In genomic region chrX:86047174-86047991, GRCh38 we compare ENCODE assay signal across 8 cellular contexts. TPM values are rescaled to one million over a fixed set of nuclear protein-coding genes. Genes with fewer than 3 reads are reported as not detected.
DNase-seq lines count a peak whose midpoint lies in the region; FAIRE-seq and TF ChIP-seq lines count a peak whose summit lies in the region.

CHM (minus strand) TSS chrX:86047558; CDS start chrX:86047532, 26 bp downstream.

- FAIRE-seq in urothelium cell line (lab: Jason Lieb, UNC) = no peak

- TF ChIP-seq CTCF in cardiac muscle cell (IDR thresholded peaks at IDR 0.05; ENCODE audit: low read depth, low read length) (no peak), progenitor cell of endocrine pancreas (IDR thresholded peaks at IDR 0.05; ENCODE audit: unreplicated experiment) (no peak)

- H3K27me3 Mint-ChIP-seq in activated naive CD4-positive, alpha-beta T cell treated with anti-CD3 and anti-CD28 coated beads, Interleukin-2, amount 10 ng/mL, durations not matched to agents 7 days and 5 days = no peaks in the 10 kb centered on the region
- H3K27me3 Mint-ChIP-seq in progenitor cell of endocrine pancreas = peaks cover 3% of the 10 kb centered on the region

- H3K27me3 ChIP-seq in NT2/D1 (ENCODE audit: insufficient read depth, insufficient read length) (no peaks in the 10 kb centered on the region), cardiac muscle cell (no peaks in the 10 kb centered on the region)

- H3K4me3 Mint-ChIP-seq in activated naive CD4-positive, alpha-beta T cell treated with anti-CD3 and anti-CD28 coated beads, Interleukin-2, amount 10 ng/mL, durations not matched to agents 7 days and 5 days = no peak within 1 kb of the TSS
- H3K4me3 Mint-ChIP-seq in progenitor cell of endocrine pancreas (ENCODE audit: low read depth) = peak within 1 kb of the TSS; percentile 12

- H3K9me3 ChIP-seq in NT2/D1 (ENCODE audit: insufficient read depth, low read length) = no peaks in the 10 kb centered on the region
- H3K9me3 ChIP-seq in cardiac muscle cell (ENCODE audit: low read depth) = no peaks in the 10 kb centered on the region

- peaks cover 21% of the 10 kb centered on the region for H3K36me3 ChIP-seq in NT2/D1 (ENCODE audit: insufficient read depth, insufficient read length, low read length)
- H3K36me3 ChIP-seq in cardiac muscle cell = no peaks in the 10 kb centered on the region

- H3K27ac Mint-ChIP-seq in activated naive CD4-positive, alpha-beta T cell treated with anti-CD3 and anti-CD28 coated beads, Interleukin-2, amount 10 ng/mL, durations not matched to agents 7 days and 5 days = no peak within 1 kb of the TSS
- H3K27ac Mint-ChIP-seq in progenitor cell of endocrine pancreas = no peak within 1 kb of the TSS

- peak within 1 kb of the TSS; percentile 91 for H3K27ac ChIP-seq in cardiac muscle cell

- H3K4me1 Mint-ChIP-seq in activated naive CD4-positive, alpha-beta T cell treated with anti-CD3 and anti-CD28 coated beads, Interleukin-2, amount 10 ng/mL, durations not matched to agents 7 days and 5 days = peaks cover 12% of the 10 kb centered on the region
- peaks cover 5% of the 10 kb centered on the region for H3K4me1 Mint-ChIP-seq in progenitor cell of endocrine pancreas (ENCODE audit: low read depth)

- in situ Hi-C loops in G401 (cut with HindIII; ENCODE audit: low sequenced_read_pairs) = no loop called here

- no peaks in the 10 kb centered on the region for H3K9me3 Mint-ChIP-seq in activated naive CD4-positive, alpha-beta T cell treated with anti-CD3 and anti-CD28 coated beads, Interleukin-2, amount 10 ng/mL, durations not matched to agents 7 days and 5 days
- peaks cover 6% of the 10 kb centered on the region for H3K9me3 Mint-ChIP-seq in progenitor cell of endocrine pancreas (ENCODE audit: low read depth)

- CTCF ChIA-PET in activated naive CD4-positive, alpha-beta T cell treated with anti-CD3 and anti-CD28 coated beads, Interleukin-2, amount 10 ng/mL, durations not matched to agents 7 days and 5 days (lab: Charles Lee) = no interaction called here

- peaks cover 6% of the 10 kb centered on the region for H3K36me3 Mint-ChIP-seq in activated naive CD4-positive, alpha-beta T cell treated with anti-CD3 and anti-CD28 coated beads, Interleukin-2, amount 10 ng/mL, durations not matched to agents 7 days and 5 days
- peaks cover 2% of the 10 kb centered on the region for H3K36me3 Mint-ChIP-seq in progenitor cell of endocrine pancreas (ENCODE audit: insufficient read depth)

- DNase-seq in G401 (ENCODE audit: low spot score) (peak; percentile 90), HCEC 1CT (peak; percentile 69), NT2/D1 (ENCODE audit: low read depth, low spot score) (peak; percentile 55), cardiac muscle cell (ENCODE audit: low read depth in 1 of 2, low spot score in 1 of 2) (peak; percentile 76 to 87), progenitor cell of endocrine pancreas (ENCODE audit: low spot score, unreplicated experiment) (peak; percentile 34), urothelium cell line (ENCODE audit: low spot score) (peak; percentile 77), NCI-H1417 treated with DMSO at 0.1 percent for 48 hours (lab: John Stamatoyannopoulos, UW) (no peak)
- DNase-seq in activated naive CD4-positive, alpha-beta T cell treated with anti-CD3 and anti-CD28 coated beads, Interleukin-2, amount 10 ng/mL, durations not matched to agents 7 days and 5 days = peak; percentile 70

- H3K4me3 ChIP-seq in NT2/D1 (ENCODE audit: insufficient read length, low read depth) (peak within 1 kb of the TSS; percentile 54), cardiac muscle cell (peak within 1 kb of the TSS; percentile 45)

- H3K9ac ChIP-seq in NT2/D1 (ENCODE audit: insufficient read length, low read depth) = peak within 1 kb of the TSS; percentile 71

- H3K4me1 ChIP-seq in NT2/D1 (ENCODE audit: insufficient read depth, insufficient read length) (no peaks in the 10 kb centered on the region), cardiac muscle cell (ENCODE audit: low read depth) (no peaks in the 10 kb centered on the region)

RNA-seq across cellular contexts. Expression of gene CHM, which starts in this region (rescaled TPM):
- 13.9 and 30.8 TPM in 2 replicates for total RNA-seq in G401 (2014; rRNA removed; shearing (Covaris generic))
- total RNA-seq in cardiac muscle cell (5.5 and 8.7 TPM in 2 replicates), progenitor cell of endocrine pancreas (43.7 and 46.8 TPM in 2 replicates)
- 12.4 and 13.9 TPM in 2 replicates for polyA plus RNA-seq in cardiac muscle cell
